Comparison of ENCODE assay signal across 22 cellular contexts in genomic region chr2:201156051-201156450, GRCh38. TPM values are rescaled to one million over a fixed set of nuclear protein-coding genes. Genes with fewer than 3 reads are reported as not detected.
DNase-seq lines count a peak whose midpoint lies in the region; ATAC-seq and TF ChIP-seq lines count a peak whose summit lies in the region.
"Had no signal": no experiment of that assay in that cellular context is flagged by ENCODE, and none has a peak within 500 bp of the region (broad histone marks: within the 10 kb centered on the region; RNA-seq: fewer than 3 reads in every experiment).

No MANE protein-coding gene starts in this region.

- TF ChIP-seq POLR2A in spleen (IDR thresholded peaks at IDR 0.05): no peak

- peaks cover 59% of the 10 kb centered on the region for H3K36me3 Mint-ChIP-seq in activated CD4-positive, alpha-beta memory T cell treated with anti-CD3 and anti-CD28 coated beads for 36 hours
- peaks cover 73% of the 10 kb centered on the region for H3K36me3 Mint-ChIP-seq in activated CD4-positive, alpha-beta memory T cell treated with anti-CD3 and anti-CD28 coated beads, Interleukin-2, amount 10 ng/mL, durations not matched to agents 7 days and 5 days (ENCODE audit: low read depth)

- H3K27ac ChIP-seq in Karpas-422 (ENCODE audit: low read length): peak overlapping the region; percentile 91
- peak overlapping the region; percentile 93 for H3K27ac ChIP-seq in foreskin keratinocyte
- peak overlapping the region; percentile 44 to 89 (median 80) for H3K27ac ChIP-seq in spleen
- H3K27ac ChIP-seq: SJCRH30 had no signal

- H3K27ac Mint-ChIP-seq in activated CD4-positive, alpha-beta memory T cell treated with anti-CD3 and anti-CD28 coated beads for 36 hours: peak overlapping the region; percentile 32
- no peak overlapping the region for H3K27ac Mint-ChIP-seq in activated CD4-positive, alpha-beta memory T cell treated with anti-CD3 and anti-CD28 coated beads, Interleukin-2, amount 10 ng/mL, durations not matched to agents 7 days and 5 days

- ATAC-seq in foreskin keratinocyte (no peak), GM21367 (IDR thresholded peaks at IDR 0.05; ENCODE audit: unreplicated experiment) (no peak), GM21717 (IDR thresholded peaks at IDR 0.05; ENCODE audit: unreplicated experiment) (no peak)
- ATAC-seq: sciatic nerve had no signal

- peak overlapping the region; percentile 48 for H3K9ac ChIP-seq in Karpas-422 (ENCODE audit: low read length)

- H3K36me3 ChIP-seq in Karpas-422 (ENCODE audit: insufficient read depth, low read length) (peaks cover 3% of the 10 kb centered on the region; the same call in 1 of the 2 replicates), spleen (peaks cover 2 to 99% (median 80%) of the 10 kb centered on the region in 6 donors)
- H3K36me3 ChIP-seq: SJCRH30 had no signal

- 0 out of 2 replicates have a peak overlapping the region, but pooled peaks have one; percentile 36 for H2AFZ ChIP-seq in Karpas-422 (ENCODE audit: low read length)

- peaks cover 71% of the 10 kb centered on the region for H3K4me1 ChIP-seq in Karpas-422 (ENCODE audit: low read length)
- H3K4me1 ChIP-seq in foreskin keratinocyte: peaks cover 21% of the 10 kb centered on the region
- H3K4me1 ChIP-seq in spleen: peaks cover 40 to 97% (median 80%) of the 10 kb centered on the region in 6 donors

- no peaks in the 10 kb centered on the region for H4K20me1 ChIP-seq in Karpas-422 (ENCODE audit: insufficient read depth, low read depth, low read length)

- H3K27me3 ChIP-seq in Karpas-422 (ENCODE audit: low read length) (no peaks in the 10 kb centered on the region), foreskin keratinocyte (no peaks in the 10 kb centered on the region), spleen (replicated peaks in 1 of 7) (no peaks in the 10 kb centered on the region)
- H3K27me3 ChIP-seq: BLaER1 treated with 17β-estradiol and CSF1 and Interleukin-3, amounts not matched to agents 10 nM and 100 nM; SJCRH30 had no signal

- H3K9me3 ChIP-seq in Karpas-422 (ENCODE audit: low read length): no peaks in the 10 kb centered on the region
- H3K9me3 ChIP-seq in spleen: no peaks in the 10 kb centered on the region
- H3K9me3 ChIP-seq: BLaER1 treated with 17β-estradiol and CSF1 and Interleukin-3, amounts not matched to agents 10 nM and 100 nM; SJCRH30 had no signal

- CTCF ChIA-PET in activated CD4-positive, alpha-beta memory T cell treated with anti-CD3 and anti-CD28 coated beads for 36 hours (lab: Charles Lee): interaction anchor here (1.6 kb wide), 1 partner anchor 38 kb away, joined by 7 read pairs; no protein-coding TSS in a partner anchor
- CTCF ChIA-PET in activated CD4-positive, alpha-beta memory T cell treated with anti-CD3 and anti-CD28 coated beads, Interleukin-2, amount 10 ng/mL, durations not matched to agents 7 days and 5 days (lab: Charles Lee): interaction anchor here (1.3 to 2.1 kb wide), 3 partner anchors 11 to 76 kb away, joined by 4 to 8 read pairs (median 7); no protein-coding TSS in a partner anchor

- H3K9me3 Mint-ChIP-seq in activated CD4-positive, alpha-beta memory T cell treated with anti-CD3 and anti-CD28 coated beads for 36 hours: no peaks in the 10 kb centered on the region
- H3K9me3 Mint-ChIP-seq in activated CD4-positive, alpha-beta memory T cell treated with anti-CD3 and anti-CD28 coated beads, Interleukin-2, amount 10 ng/mL, durations not matched to agents 7 days and 5 days: no peaks in the 10 kb centered on the region
- H3K9me3 Mint-ChIP-seq: activated CD4-positive, alpha-beta T cell treated with anti-CD3 and anti-CD28 coated beads, Interleukin-2, amount 10 ng/mL, durations not matched to agents 24 days and 14 days; H9 had no signal

- intact Hi-C loops in activated CD4-positive, alpha-beta memory T cell treated with anti-CD3 and anti-CD28 coated beads for 36 hours (cut with micrococcal nuclease): loop anchor here (5.0 kb wide), 1 partner anchor 194 kb away; the partner anchor contains the start of gene ORC2
- intact Hi-C loops in spleen (cut with DNase I; ENCODE audit: low total_unique reads): loop anchor here (2.0 kb wide), 1 partner anchor 37 kb away; no protein-coding TSS in a partner anchor

- H3K9me2 ChIP-seq in Karpas-422 (replicated peaks; ENCODE audit: insufficient read depth, low read length): no peaks in the 10 kb centered on the region

- H3K4me3 Mint-ChIP-seq in activated CD4-positive, alpha-beta memory T cell treated with anti-CD3 and anti-CD28 coated beads for 36 hours: no peak overlapping the region
- H3K4me3 Mint-ChIP-seq in activated CD4-positive, alpha-beta memory T cell treated with anti-CD3 and anti-CD28 coated beads, Interleukin-2, amount 10 ng/mL, durations not matched to agents 7 days and 5 days: no peak overlapping the region
- H3K4me3 Mint-ChIP-seq: activated CD4-positive, alpha-beta T cell treated with anti-CD3 and anti-CD28 coated beads, Interleukin-2, amount 10 ng/mL, durations not matched to agents 24 days and 14 days; H9 had no signal

- peak overlapping the region; percentile 60 for H3K4me2 ChIP-seq in Karpas-422 (ENCODE audit: low read depth, low read length, poor library complexity, severe bottlenecking)

- WGBS in spleen, 5 donors: 53 to 64% (median 59%) methylated on average over 5 of the region's 5 CpGs

- POLR2A ChIA-PET in activated CD4-positive, alpha-beta memory T cell treated with anti-CD3 and anti-CD28 coated beads for 36 hours (lab: Charles Lee): no interaction called here
- POLR2A ChIA-PET in activated CD4-positive, alpha-beta memory T cell treated with anti-CD3 and anti-CD28 coated beads, Interleukin-2, amount 10 ng/mL, durations not matched to agents 7 days and 5 days (lab: Charles Lee): interaction anchor here (1.0 kb wide), 1 partner anchor 34 kb away, joined by 3 read pairs; no protein-coding TSS in a partner anchor

- H3K79me2 ChIP-seq in Karpas-422 (ENCODE audit: low read length): no peaks in the 10 kb centered on the region

- no peak for DNase-seq in activated CD4-positive, alpha-beta memory T cell treated with anti-CD3 and anti-CD28 coated beads for 36 hours
- DNase-seq in activated CD4-positive, alpha-beta memory T cell treated with anti-CD3 and anti-CD28 coated beads, Interleukin-2, amount 10 ng/mL, durations not matched to agents 7 days and 5 days: no peak
- peak; percentile 69 for DNase-seq in Karpas-422
- DNase-seq in foreskin keratinocyte: no peak
- DNase-seq in spleen: no peak
- no peak for DNase-seq in NCI-H774 (lab: John Stamatoyannopoulos, UW)
- DNase-seq: activated CD4-positive, alpha-beta T cell treated with anti-CD3 and anti-CD28 coated beads, Interleukin-2, amount 10 ng/mL, durations not matched to agents 24 days and 14 days; activated T-cell treated with anti-CD3 and anti-CD28 coated beads, Interleukin-2, amount 50 U/mL, for 1 hour; caudate nucleus; H9; hippocampal formation; NCI-H2081; NCI-H524 treated with DMSO at 0.1 percent for 48 hours; occipital lobe; OCI-M1; SJCRH30; stimulated activated CD4-positive, alpha-beta T cell treated with anti-CD3 and anti-CD28 coated beads, Interleukin-2, amount 100 ng/mL, for 48 hours; T-helper 9 cell had no signal

- peaks cover 28% of the 10 kb centered on the region for H3K4me1 Mint-ChIP-seq in activated CD4-positive, alpha-beta memory T cell treated with anti-CD3 and anti-CD28 coated beads for 36 hours (ENCODE audit: low read depth)
- peaks cover 26% of the 10 kb centered on the region for H3K4me1 Mint-ChIP-seq in activated CD4-positive, alpha-beta memory T cell treated with anti-CD3 and anti-CD28 coated beads, Interleukin-2, amount 10 ng/mL, durations not matched to agents 7 days and 5 days

- no peaks in the 10 kb centered on the region for H3K27me3 Mint-ChIP-seq in activated CD4-positive, alpha-beta memory T cell treated with anti-CD3 and anti-CD28 coated beads for 36 hours
- no peaks in the 10 kb centered on the region for H3K27me3 Mint-ChIP-seq in activated CD4-positive, alpha-beta memory T cell treated with anti-CD3 and anti-CD28 coated beads, Interleukin-2, amount 10 ng/mL, durations not matched to agents 7 days and 5 days
- H3K27me3 Mint-ChIP-seq: activated CD4-positive, alpha-beta T cell treated with anti-CD3 and anti-CD28 coated beads, Interleukin-2, amount 10 ng/mL, durations not matched to agents 24 days and 14 days had no signal

- TF ChIP-seq CTCF in foreskin keratinocyte (conservative IDR thresholded peaks at IDR 0.05): no peak
- TF ChIP-seq CTCF in spleen (IDR thresholded peaks at IDR 0.05 in 8 of 11, conservative IDR thresholded peaks at IDR 0.05 in 3 of 11): no peak

- H3K4me3 ChIP-seq in Karpas-422 (ENCODE audit: low read length): peak overlapping the region; percentile 3; the same call in 1 of the 2 replicates
- no peak overlapping the region for H3K4me3 ChIP-seq in spleen
- H3K4me3 ChIP-seq: BLaER1 treated with 17β-estradiol and CSF1 and Interleukin-3, amounts not matched to agents 10 nM and 100 nM; SJCRH30 had no signal

RNA-seq across cellular contexts. Expression of gene CASP10, which starts 26.9 kb away (rescaled TPM):
- total RNA-seq in activated CD4-positive, alpha-beta memory T cell treated with anti-CD3 and anti-CD28 coated beads for 36 hours: 10 to 100 TPM; 15.9 to 16.7 TPM
- total RNA-seq in activated CD4-positive, alpha-beta memory T cell treated with anti-CD3 and anti-CD28 coated beads, Interleukin-2, amount 10 ng/mL, durations not matched to agents 7 days and 5 days: 10 to 100 TPM; 47.8 to 51.3 TPM
- 0.48 and 5.2 TPM in 2 replicates for total RNA-seq in Karpas-422 (2014; rRNA removed; shearing (Covaris generic); ENCODE audit: low replicate concordance)
- total RNA-seq in foreskin keratinocyte: 6.1 and 6.5 TPM in 2 replicates
- polyA plus RNA-seq in foreskin keratinocyte: 2.4 and 2.7 TPM in 2 replicates
- total RNA-seq in spleen: 10 to 100 TPM; 42.5 to 75.6 (median 55.3) TPM
- polyA plus RNA-seq in spleen: 10 to 100 TPM in 2 of 3 donors, 1 to 10 TPM in 1; 5.6 to 13.3 (median 10.2) TPM

RNA-seq across cellular contexts. Expression of gene CFLAR, which starts 40.1 kb away (rescaled TPM):
- 100 to 1,000 TPM; 325 to 343 TPM for total RNA-seq in activated CD4-positive, alpha-beta memory T cell treated with anti-CD3 and anti-CD28 coated beads for 36 hours
- total RNA-seq in activated CD4-positive, alpha-beta memory T cell treated with anti-CD3 and anti-CD28 coated beads, Interleukin-2, amount 10 ng/mL, durations not matched to agents 7 days and 5 days: 100 to 1,000 TPM; 192 to 196 TPM
- 62.6 and 63.5 TPM in 2 replicates for total RNA-seq in Karpas-422 (2014; rRNA removed; shearing (Covaris generic); ENCODE audit: low replicate concordance)
- total RNA-seq in foreskin keratinocyte (38.0 and 44.2 TPM in 2 replicates), spleen (100 to 1,000 TPM; 313 to 511 (median 379) TPM)
- polyA plus RNA-seq in foreskin keratinocyte (17.2 and 22.2 TPM in 2 replicates), spleen (100 to 1,000 TPM in 1 of 3 donors, 10 to 100 TPM in 2; 64.0 to 101 (median 68.4) TPM)
